ENCODE assay signal across 1 cellular context in the genomic region with DNA sequence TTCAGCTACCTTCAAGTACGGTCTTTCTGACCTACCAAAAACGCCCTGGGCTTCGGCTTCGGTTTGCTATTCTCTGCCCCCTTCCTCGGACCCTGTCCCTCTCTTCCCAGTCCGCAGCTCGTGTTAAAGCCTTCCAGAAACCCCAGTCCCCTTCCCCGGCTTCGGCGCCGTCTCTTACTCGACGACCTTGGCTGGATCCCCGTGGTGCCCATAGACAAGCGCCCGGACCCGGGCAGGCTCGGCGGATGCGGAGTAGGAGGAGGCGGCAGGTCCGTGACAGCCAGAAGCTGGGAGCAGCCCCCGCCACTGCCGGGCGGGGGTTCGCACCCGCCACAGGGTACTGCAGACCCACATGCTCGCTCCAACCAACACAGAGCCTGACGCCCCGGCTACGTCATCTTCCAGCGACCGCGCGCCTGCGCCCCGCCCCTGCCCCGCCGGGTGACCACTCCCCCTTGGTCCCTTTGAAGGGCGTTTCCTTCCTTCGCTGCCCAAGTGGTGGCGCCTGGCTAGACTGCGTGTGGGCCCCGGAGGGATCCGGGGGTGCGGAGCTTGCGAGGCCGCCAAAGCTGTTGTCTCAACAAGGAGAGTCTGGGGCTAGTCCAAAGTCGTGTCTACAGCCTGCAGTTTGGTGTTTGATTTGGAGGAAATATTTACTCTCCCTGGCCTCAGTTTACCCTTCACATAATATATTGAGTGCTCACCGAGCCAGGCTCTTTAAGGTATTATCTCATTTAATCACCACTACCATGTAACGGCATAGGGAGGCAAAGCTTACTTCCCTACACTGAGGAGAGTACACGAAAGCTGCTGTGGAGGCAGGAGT.
TF ChIP-seq lines count a peak whose summit lies in the region.

A gene with protein sequence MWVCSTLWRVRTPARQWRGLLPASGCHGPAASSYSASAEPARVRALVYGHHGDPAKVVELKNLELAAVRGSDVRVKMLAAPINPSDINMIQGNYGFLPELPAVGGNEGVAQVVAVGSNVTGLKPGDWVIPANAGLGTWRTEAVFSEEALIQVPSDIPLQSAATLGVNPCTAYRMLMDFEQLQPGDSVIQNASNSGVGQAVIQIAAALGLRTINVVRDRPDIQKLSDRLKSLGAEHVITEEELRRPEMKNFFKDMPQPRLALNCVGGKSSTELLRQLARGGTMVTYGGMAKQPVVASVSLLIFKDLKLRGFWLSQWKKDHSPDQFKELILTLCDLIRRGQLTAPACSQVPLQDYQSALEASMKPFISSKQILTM (minus strand): TSS at position 382 of the 826 bp plus-strand sequence. CDS start 28 bp downstream, at position 354.

TF ChIP-seq in K562, 482 proteins besides CTCF, POLR2A, EP300 and RAD21 (continued from another document and continues in another):
- TF ChIP-seq, protein P1, sequence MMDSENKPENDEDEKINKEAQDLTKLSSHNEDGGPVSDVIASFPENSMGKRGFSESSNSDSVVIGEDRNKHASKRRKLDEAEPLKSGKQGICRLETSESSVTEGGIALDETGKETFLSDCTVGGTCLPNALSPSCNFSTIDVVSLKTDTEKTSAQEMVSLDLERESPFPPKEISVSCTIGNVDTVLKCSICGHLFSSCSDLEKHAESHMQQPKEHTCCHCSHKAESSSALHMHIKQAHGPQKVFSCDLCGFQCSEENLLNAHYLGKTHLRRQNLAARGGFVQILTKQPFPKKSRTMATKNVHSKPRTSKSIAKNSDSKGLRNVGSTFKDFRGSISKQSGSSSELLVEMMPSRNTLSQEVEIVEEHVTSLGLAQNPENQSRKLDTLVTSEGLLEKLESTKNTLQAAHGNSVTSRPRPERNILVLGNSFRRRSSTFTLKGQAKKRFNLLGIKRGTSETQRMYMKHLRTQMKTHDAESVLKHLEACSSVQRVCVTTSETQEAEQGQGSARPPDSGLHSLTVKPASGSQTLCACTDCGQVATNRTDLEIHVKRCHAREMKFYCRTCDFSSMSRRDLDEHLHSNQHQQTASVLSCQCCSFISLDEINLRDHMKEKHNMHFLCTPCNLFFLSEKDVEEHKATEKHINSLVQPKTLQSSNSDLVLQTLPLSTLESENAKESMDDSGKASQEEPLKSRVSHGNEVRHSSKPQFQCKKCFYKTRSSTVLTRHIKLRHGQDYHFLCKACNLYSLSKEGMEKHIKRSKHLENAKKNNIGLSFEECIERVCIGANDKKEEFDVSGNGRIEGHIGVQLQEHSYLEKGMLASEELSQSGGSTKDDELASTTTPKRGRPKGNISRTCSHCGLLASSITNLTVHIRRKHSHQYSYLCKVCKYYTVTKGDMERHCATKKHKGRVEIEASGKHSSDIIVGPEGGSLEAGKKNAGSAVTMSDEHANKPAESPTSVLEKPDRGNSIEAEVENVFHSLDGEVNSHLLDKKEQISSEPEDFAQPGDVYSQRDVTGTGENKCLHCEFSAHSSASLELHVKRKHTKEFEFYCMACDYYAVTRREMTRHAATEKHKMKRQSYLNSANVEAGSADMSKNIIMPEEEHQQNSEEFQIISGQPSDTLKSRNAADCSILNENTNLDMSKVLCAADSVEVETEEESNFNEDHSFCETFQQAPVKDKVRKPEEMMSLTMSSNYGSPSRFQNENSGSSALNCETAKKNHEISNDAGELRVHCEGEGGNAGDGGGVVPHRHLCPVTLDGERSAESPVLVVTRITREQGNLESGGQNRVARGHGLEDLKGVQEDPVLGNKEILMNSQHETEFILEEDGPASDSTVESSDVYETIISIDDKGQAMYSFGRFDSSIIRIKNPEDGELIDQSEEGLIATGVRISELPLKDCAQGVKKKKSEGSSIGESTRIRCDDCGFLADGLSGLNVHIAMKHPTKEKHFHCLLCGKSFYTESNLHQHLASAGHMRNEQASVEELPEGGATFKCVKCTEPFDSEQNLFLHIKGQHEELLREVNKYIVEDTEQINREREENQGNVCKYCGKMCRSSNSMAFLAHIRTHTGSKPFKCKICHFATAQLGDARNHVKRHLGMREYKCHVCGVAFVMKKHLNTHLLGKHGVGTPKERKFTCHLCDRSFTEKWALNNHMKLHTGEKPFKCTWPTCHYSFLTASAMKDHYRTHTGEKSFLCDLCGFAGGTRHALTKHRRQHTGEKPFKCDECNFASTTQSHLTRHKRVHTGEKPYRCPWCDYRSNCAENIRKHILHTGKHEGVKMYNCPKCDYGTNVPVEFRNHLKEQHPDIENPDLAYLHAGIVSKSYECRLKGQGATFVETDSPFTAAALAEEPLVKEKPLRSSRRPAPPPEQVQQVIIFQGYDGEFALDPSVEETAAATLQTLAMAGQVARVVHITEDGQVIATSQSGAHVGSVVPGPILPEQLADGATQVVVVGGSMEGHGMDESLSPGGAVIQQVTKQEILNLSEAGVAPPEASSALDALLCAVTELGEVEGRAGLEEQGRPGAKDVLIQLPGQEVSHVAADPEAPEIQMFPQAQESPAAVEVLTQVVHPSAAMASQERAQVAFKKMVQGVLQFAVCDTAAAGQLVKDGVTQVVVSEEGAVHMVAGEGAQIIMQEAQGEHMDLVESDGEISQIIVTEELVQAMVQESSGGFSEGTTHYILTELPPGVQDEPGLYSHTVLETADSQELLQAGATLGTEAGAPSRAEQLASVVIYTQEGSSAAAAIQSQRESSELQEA (IDR thresholded peaks at IDR 0.05; ENCODE audit: low read depth): no peak
- TF ChIP-seq, protein P2, sequence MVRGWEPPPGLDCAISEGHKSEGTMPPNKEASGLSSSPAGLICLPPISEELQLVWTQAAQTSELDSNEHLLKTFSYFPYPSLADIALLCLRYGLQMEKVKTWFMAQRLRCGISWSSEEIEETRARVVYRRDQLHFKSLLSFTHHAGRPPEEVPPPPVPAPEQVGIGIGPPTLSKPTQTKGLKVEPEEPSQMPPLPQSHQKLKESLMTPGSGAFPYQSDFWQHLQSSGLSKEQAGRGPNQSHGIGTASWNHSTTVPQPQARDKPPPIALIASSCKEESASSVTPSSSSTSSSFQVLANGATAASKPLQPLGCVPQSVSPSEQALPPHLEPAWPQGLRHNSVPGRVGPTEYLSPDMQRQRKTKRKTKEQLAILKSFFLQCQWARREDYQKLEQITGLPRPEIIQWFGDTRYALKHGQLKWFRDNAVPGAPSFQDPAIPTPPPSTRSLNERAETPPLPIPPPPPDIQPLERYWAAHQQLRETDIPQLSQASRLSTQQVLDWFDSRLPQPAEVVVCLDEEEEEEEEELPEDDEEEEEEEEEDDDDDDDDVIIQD (CRISPR knock-in tag; IDR thresholded peaks at IDR 0.05): no peak
- TF ChIP-seq DACH1 (IDR thresholded peaks at IDR 0.05; ENCODE audit: partially characterized antibody) (no peak), TOE1 (IDR thresholded peaks at IDR 0.05; ENCODE audit: borderline replicate concordance) (peak; percentile 54; the same call in 1 of the 2 replicates), TOE1 (CRISPR knock-in tag; IDR thresholded peaks at IDR 0.05; ENCODE audit: borderline replicate concordance, low read depth) (no peak), SOX6 (IDR thresholded peaks at IDR 0.05) (peak; percentile 15; the same call in 1 of the 2 replicates), CBX3 (IDR thresholded peaks at IDR 0.05; ENCODE audit: borderline replicate concordance in 1 of 2, low read length in 2 of 2) (peak in 1 of 2 experiments; percentile 74; a peak in 2 of 3 replicates), NR3C1 (CRISPR knock-in tag; IDR thresholded peaks at IDR 0.05) (0 out of 2 replicates have a peak, but pooled peaks have one; percentile 25), TEAD1 (CRISPR knock-in tag; IDR thresholded peaks at IDR 0.05) (peak; percentile 14 to 76; a peak in 1 of 4 replicates), NFRKB (IDR thresholded peaks at IDR 0.05; ENCODE audit: low read depth) (peak; percentile 79; the same call in 1 of the 2 replicates), HDAC6 (IDR thresholded peaks at IDR 0.05; ENCODE audit: low read depth, low read length) (peak; percentile 39; the same call in 1 of the 2 replicates), ZNF133 (CRISPR knock-in tag; IDR thresholded peaks at IDR 0.05) (no peak), PML (IDR thresholded peaks at IDR 0.05; ENCODE audit: low read length) (peak; percentile 38; the same call in 1 of the 2 replicates), MIER1 (IDR thresholded peaks at IDR 0.05; ENCODE audit: low read depth) (0 out of 2 replicates have a peak, but pooled peaks have one; percentile 21), SIRT6 (IDR thresholded peaks at IDR 0.05; ENCODE audit: low read depth, low read length) (no peak), BRD9 (IDR thresholded peaks at IDR 0.05; ENCODE audit: low read depth, partially characterized antibody) (peak; percentile 66), CTBP1 (IDR thresholded peaks at IDR 0.05; ENCODE audit: borderline replicate concordance) (peak; percentile 66; the same call in 1 of the 2 replicates), CSDE1 (IDR thresholded peaks at IDR 0.05) (peak in 1 of 2 experiments; percentile 69; a peak in 2 of 4 replicates), BCL6 (CRISPR knock-in tag; IDR thresholded peaks at IDR 0.05) (no peak), NR2C2 (CRISPR knock-in tag; IDR thresholded peaks at IDR 0.05) (0 out of 2 replicates have a peak, but pooled peaks have one; percentile 13), NR2C2 (tag; IDR thresholded peaks at IDR 0.05) (peak; percentile 36; the same call in 1 of the 2 replicates)
- TF ChIP-seq, protein P3, sequence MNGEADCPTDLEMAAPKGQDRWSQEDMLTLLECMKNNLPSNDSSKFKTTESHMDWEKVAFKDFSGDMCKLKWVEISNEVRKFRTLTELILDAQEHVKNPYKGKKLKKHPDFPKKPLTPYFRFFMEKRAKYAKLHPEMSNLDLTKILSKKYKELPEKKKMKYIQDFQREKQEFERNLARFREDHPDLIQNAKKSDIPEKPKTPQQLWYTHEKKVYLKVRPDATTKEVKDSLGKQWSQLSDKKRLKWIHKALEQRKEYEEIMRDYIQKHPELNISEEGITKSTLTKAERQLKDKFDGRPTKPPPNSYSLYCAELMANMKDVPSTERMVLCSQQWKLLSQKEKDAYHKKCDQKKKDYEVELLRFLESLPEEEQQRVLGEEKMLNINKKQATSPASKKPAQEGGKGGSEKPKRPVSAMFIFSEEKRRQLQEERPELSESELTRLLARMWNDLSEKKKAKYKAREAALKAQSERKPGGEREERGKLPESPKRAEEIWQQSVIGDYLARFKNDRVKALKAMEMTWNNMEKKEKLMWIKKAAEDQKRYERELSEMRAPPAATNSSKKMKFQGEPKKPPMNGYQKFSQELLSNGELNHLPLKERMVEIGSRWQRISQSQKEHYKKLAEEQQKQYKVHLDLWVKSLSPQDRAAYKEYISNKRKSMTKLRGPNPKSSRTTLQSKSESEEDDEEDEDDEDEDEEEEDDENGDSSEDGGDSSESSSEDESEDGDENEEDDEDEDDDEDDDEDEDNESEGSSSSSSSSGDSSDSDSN (IDR thresholded peaks at IDR 0.05; ENCODE audit: borderline replicate concordance in 1 of 2, low read depth in 2 of 2, low read length in 2 of 2): 0 out of 4 replicates have a peak, but pooled peaks of 1 of the 2 experiments have one; percentile 61
- TF ChIP-seq, protein P4, sequence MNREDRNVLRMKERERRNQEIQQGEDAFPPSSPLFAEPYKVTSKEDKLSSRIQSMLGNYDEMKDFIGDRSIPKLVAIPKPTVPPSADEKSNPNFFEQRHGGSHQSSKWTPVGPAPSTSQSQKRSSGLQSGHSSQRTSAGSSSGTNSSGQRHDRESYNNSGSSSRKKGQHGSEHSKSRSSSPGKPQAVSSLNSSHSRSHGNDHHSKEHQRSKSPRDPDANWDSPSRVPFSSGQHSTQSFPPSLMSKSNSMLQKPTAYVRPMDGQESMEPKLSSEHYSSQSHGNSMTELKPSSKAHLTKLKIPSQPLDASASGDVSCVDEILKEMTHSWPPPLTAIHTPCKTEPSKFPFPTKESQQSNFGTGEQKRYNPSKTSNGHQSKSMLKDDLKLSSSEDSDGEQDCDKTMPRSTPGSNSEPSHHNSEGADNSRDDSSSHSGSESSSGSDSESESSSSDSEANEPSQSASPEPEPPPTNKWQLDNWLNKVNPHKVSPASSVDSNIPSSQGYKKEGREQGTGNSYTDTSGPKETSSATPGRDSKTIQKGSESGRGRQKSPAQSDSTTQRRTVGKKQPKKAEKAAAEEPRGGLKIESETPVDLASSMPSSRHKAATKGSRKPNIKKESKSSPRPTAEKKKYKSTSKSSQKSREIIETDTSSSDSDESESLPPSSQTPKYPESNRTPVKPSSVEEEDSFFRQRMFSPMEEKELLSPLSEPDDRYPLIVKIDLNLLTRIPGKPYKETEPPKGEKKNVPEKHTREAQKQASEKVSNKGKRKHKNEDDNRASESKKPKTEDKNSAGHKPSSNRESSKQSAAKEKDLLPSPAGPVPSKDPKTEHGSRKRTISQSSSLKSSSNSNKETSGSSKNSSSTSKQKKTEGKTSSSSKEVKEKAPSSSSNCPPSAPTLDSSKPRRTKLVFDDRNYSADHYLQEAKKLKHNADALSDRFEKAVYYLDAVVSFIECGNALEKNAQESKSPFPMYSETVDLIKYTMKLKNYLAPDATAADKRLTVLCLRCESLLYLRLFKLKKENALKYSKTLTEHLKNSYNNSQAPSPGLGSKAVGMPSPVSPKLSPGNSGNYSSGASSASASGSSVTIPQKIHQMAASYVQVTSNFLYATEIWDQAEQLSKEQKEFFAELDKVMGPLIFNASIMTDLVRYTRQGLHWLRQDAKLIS (CRISPR knock-in tag; IDR thresholded peaks at IDR 0.05): 0 out of 2 replicates have a peak, but pooled peaks have one; percentile 33
- TF ChIP-seq, protein P5, sequence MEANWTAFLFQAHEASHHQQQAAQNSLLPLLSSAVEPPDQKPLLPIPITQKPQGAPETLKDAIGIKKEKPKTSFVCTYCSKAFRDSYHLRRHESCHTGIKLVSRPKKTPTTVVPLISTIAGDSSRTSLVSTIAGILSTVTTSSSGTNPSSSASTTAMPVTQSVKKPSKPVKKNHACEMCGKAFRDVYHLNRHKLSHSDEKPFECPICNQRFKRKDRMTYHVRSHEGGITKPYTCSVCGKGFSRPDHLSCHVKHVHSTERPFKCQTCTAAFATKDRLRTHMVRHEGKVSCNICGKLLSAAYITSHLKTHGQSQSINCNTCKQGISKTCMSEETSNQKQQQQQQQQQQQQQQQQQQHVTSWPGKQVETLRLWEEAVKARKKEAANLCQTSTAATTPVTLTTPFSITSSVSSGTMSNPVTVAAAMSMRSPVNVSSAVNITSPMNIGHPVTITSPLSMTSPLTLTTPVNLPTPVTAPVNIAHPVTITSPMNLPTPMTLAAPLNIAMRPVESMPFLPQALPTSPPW (CRISPR knock-in tag; IDR thresholded peaks at IDR 0.05): peak; percentile 92
- TF ChIP-seq, protein P6, sequence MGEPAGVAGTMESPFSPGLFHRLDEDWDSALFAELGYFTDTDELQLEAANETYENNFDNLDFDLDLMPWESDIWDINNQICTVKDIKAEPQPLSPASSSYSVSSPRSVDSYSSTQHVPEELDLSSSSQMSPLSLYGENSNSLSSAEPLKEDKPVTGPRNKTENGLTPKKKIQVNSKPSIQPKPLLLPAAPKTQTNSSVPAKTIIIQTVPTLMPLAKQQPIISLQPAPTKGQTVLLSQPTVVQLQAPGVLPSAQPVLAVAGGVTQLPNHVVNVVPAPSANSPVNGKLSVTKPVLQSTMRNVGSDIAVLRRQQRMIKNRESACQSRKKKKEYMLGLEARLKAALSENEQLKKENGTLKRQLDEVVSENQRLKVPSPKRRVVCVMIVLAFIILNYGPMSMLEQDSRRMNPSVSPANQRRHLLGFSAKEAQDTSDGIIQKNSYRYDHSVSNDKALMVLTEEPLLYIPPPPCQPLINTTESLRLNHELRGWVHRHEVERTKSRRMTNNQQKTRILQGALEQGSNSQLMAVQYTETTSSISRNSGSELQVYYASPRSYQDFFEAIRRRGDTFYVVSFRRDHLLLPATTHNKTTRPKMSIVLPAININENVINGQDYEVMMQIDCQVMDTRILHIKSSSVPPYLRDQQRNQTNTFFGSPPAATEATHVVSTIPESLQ (CRISPR knock-in tag; IDR thresholded peaks at IDR 0.05): 0 out of 2 replicates have a peak, but pooled peaks have one; percentile 15
